In genomic region chr10:131973160-131973951, GRCh38 we compare ENCODE assay signal across 8 cellular contexts. TPM values are rescaled to one million over a fixed set of nuclear protein-coding genes. Genes with fewer than 3 reads are reported as not detected.
DNase-seq lines count a peak whose midpoint lies in the region; ATAC-seq lines count a peak whose summit lies in the region.

No MANE protein-coding gene starts in this region.

- peak overlapping the region; percentile 89 for H3K27ac Mint-ChIP-seq in activated CD4-positive, alpha-beta memory T cell treated with anti-CD3 and anti-CD28 coated beads, Interleukin-2, amount 10 ng/mL, durations not matched to agents 7 days and 5 days

- H3K4me1 ChIP-seq in skeletal muscle satellite cell (ENCODE audit: control insufficient read depth, insufficient read depth, low read length): peaks cover 12% of the 10 kb centered on the region

- H3K4me3 Mint-ChIP-seq in activated CD4-positive, alpha-beta memory T cell treated with anti-CD3 and anti-CD28 coated beads, Interleukin-2, amount 10 ng/mL, durations not matched to agents 7 days and 5 days: peak overlapping the region; percentile 72

- no peak for DNase-seq in activated CD4-positive, alpha-beta memory T cell treated with anti-CD3 and anti-CD28 coated beads, Interleukin-2, amount 10 ng/mL, durations not matched to agents 7 days and 5 days
- DNase-seq in Right ventricle myocardium superior (peak; percentile 71), CD1c-positive myeloid dendritic cell (ENCODE audit: extremely low spot score) (no peak), GM19240 (ENCODE audit: insufficient read length, low spot score) (no peak), COLO829 (ENCODE audit: low spot score) (no peak), NCI-H1930 (lab: John Stamatoyannopoulos, UW) (no peak)

- H3K27me3 ChIP-seq in skeletal muscle satellite cell (ENCODE audit: control insufficient read depth, insufficient read depth, low read length): no peaks in the 10 kb centered on the region

- intact Hi-C loops in Right ventricle myocardium superior (cut with DNase I): no loop called here

- H3K36me3 ChIP-seq in skeletal muscle satellite cell (ENCODE audit: insufficient read depth, low read length): peaks cover 54% of the 10 kb centered on the region

- CTCF ChIA-PET in activated CD4-positive, alpha-beta memory T cell treated with anti-CD3 and anti-CD28 coated beads, Interleukin-2, amount 10 ng/mL, durations not matched to agents 7 days and 5 days (lab: Charles Lee): interaction anchor here (1.0 to 3.3 kb wide), 7 partner anchors 8 to 88 kb away, joined by 3 to 18 read pairs (median 5); partner anchors contain the start of gene BNIP3

- peaks cover 69% of the 10 kb centered on the region for H3K4me1 Mint-ChIP-seq in activated CD4-positive, alpha-beta memory T cell treated with anti-CD3 and anti-CD28 coated beads, Interleukin-2, amount 10 ng/mL, durations not matched to agents 7 days and 5 days

- no peak overlapping the region for H3K9ac ChIP-seq in skeletal muscle satellite cell (ENCODE audit: low read depth, low read length)

- H3K4me3 ChIP-seq in skeletal muscle satellite cell (ENCODE audit: low read length): no peak overlapping the region

- no peaks in the 10 kb centered on the region for H3K27me3 Mint-ChIP-seq in activated CD4-positive, alpha-beta memory T cell treated with anti-CD3 and anti-CD28 coated beads, Interleukin-2, amount 10 ng/mL, durations not matched to agents 7 days and 5 days

- no peaks in the 10 kb centered on the region for H3K9me3 ChIP-seq in skeletal muscle satellite cell (replicated peaks; ENCODE audit: low read length)

- H3K9me3 Mint-ChIP-seq in activated CD4-positive, alpha-beta memory T cell treated with anti-CD3 and anti-CD28 coated beads, Interleukin-2, amount 10 ng/mL, durations not matched to agents 7 days and 5 days: no peaks in the 10 kb centered on the region

- POLR2A ChIA-PET in activated CD4-positive, alpha-beta memory T cell treated with anti-CD3 and anti-CD28 coated beads, Interleukin-2, amount 10 ng/mL, durations not matched to agents 7 days and 5 days (lab: Charles Lee): interaction anchor here (1.1 to 3.2 kb wide), 7 partner anchors 8 to 77 kb away, joined by 3 to 24 read pairs (median 13); partner anchors contain the start of genes BNIP3 and PPP2R2D

- H3K36me3 Mint-ChIP-seq in activated CD4-positive, alpha-beta memory T cell treated with anti-CD3 and anti-CD28 coated beads, Interleukin-2, amount 10 ng/mL, durations not matched to agents 7 days and 5 days (ENCODE audit: low read depth): peaks cover 60% of the 10 kb centered on the region

- ATAC-seq in GM19023 (IDR thresholded peaks at IDR 0.05; ENCODE audit: unreplicated experiment) (peak; percentile 12), Right ventricle myocardium superior (ENCODE audit: poor library complexity) (peak; percentile 81)

- peak overlapping the region; percentile 46 for H3K4me2 ChIP-seq in skeletal muscle satellite cell (ENCODE audit: low read length)

RNA-seq across cellular contexts. Expression of gene BNIP3, which starts 8.4 kb away (rescaled TPM):
- total RNA-seq in activated CD4-positive, alpha-beta memory T cell treated with anti-CD3 and anti-CD28 coated beads, Interleukin-2, amount 10 ng/mL, durations not matched to agents 7 days and 5 days: 10 to 100 TPM; 60.2 to 62.3 TPM
- 158 TPM for total RNA-seq in Right ventricle myocardium superior
- 239 and 396 TPM in 2 replicates for total RNA-seq in skeletal muscle satellite cell (2012; rRNA removed)
